26 cellular contexts compared by ENCODE assay signal in the genomic region with DNA sequence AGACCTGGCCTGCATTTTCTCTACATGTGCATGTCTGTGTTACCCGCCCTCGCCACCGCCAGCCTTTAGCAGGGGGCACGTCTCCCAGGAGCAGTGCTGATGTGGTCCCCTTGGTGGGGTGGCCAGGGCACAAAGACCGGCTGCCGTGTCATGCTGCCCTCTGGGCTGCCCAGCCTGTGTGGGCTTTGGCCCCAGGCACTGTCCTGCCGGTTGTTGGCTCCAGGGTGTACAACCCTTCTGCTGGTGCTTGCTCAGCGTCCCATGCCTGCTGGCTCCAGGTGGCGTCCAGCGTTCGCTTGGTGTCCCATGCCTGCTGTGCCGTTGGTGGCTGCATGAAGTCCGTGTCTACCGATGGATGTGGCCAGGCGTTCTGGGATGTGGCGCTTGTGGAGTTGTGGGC. TPM values are rescaled to one million over a fixed set of nuclear protein-coding genes. Genes with fewer than 3 reads are reported as not detected.
DNase-seq lines count a peak whose midpoint lies in the region; ATAC-seq, FAIRE-seq and TF ChIP-seq lines count a peak whose summit lies in the region.
"Had no signal": no experiment of that assay in that cellular context is flagged by ENCODE, and none has a peak within 500 bp of the region (broad histone marks: within the 10 kb centered on the region; RNA-seq: fewer than 3 reads in every experiment).

No MANE protein-coding gene starts in this region.

- TF ChIP-seq EP300 in HepG2 (IDR thresholded peaks at IDR 0.05; ENCODE audit: low read depth in 2 of 2, low read length in 2 of 2) (no peak), HepG2 (CRISPR knock-in tag; IDR thresholded peaks at IDR 0.05; ENCODE audit: borderline replicate concordance) (no peak)

- H3K4me3 ChIP-seq in Caco-2 (ENCODE audit: low read depth, low read length) (no peak overlapping the region), RWPE2 (ENCODE audit: severe bottlenecking) (no peak overlapping the region), HepG2 (replicated peaks in 1 of 3; ENCODE audit: insufficient read depth in 1 of 3, low read depth in 2 of 3, low read length in 3 of 3) (no peak overlapping the region), skeletal muscle satellite cell (ENCODE audit: low read length) (no peak overlapping the region)
- H3K4me3 ChIP-seq: colonic mucosa, ovary, transverse colon had no signal

- H3K27me3 ChIP-seq in Caco-2 (replicated peaks; ENCODE audit: control insufficient read depth, insufficient read depth, low read length) (no peaks in the 10 kb centered on the region), RWPE2 (ENCODE audit: insufficient read depth, poor library complexity, severe bottlenecking) (no peaks in the 10 kb centered on the region), HepG2 (ENCODE audit: control insufficient read depth in 1 of 2, insufficient read depth in 2 of 2, low read length in 2 of 2) (peaks cover 0 to 1% of the 10 kb centered on the region in 2 experiments; a peak in 1 of 5 replicates), skeletal muscle satellite cell (ENCODE audit: control insufficient read depth, insufficient read depth, low read length) (no peaks in the 10 kb centered on the region)
- H3K27me3 ChIP-seq: brain microvascular endothelial cell, colonic mucosa, esophagus squamous epithelium, gastroesophageal sphincter, ovary, transverse colon had no signal

- in situ Hi-C loops in HepG2 (cut with HindIII; ENCODE audit: extremely low pct_ligation_motif_present, low pct_unique_long_range_greater_than_20kb), result no loop called here

- TF ChIP-seq CTCF in Caco-2 (IDR thresholded peaks at IDR 0.05; ENCODE audit: insufficient read depth in 1 of 2, low read depth in 1 of 2, low read length in 1 of 2, severe bottlenecking in 1 of 2, unreplicated experiment in 1 of 2) (no peak), RWPE2 (IDR thresholded peaks at IDR 0.05; ENCODE audit: poor library complexity, severe bottlenecking) (no peak), HepG2 (CRISPR knock-in tag; IDR thresholded peaks at IDR 0.05) (no peak)

- CTCF ChIA-PET in Caco-2 (lab: Charles Lee) (no interaction called here), HepG2 (lab: Yijun Ruan, JAX; ENCODE audit: low intra/inter-chr PET ratio, low total read pairs) (no interaction called here)

- H3K4me2 ChIP-seq in HepG2 (ENCODE audit: low read depth, low read length), result no peak overlapping the region
- H3K4me2 ChIP-seq in skeletal muscle satellite cell (ENCODE audit: low read length), result peak overlapping the region; percentile 94

- peak overlapping the region; percentile 45 for H3K4me3 Mint-ChIP-seq in Caco-2 (ENCODE audit: unreplicated experiment)
- H3K4me3 Mint-ChIP-seq in activated T-helper 2 cell treated with anti-CD3 and anti-CD28 coated beads, Interferon-gamma antibody, Interleukin-2, Interleukin-4, amounts not matched to agents 10 μg/mL and 5 μg/mL and 100 μg/mL, durations not matched to agents 14 hours and 24 hours and 36 hours (ENCODE audit: low read depth), result no peak overlapping the region
- H3K4me3 Mint-ChIP-seq: activated T-helper 17 cell treated with anti-CD3 and anti-CD28 coated beads, Interleukin-2, amount 50 U/mL, for 72 hours; IgD-negative memory B cell; memory B cell; naive B cell; stimulated activated memory B cell treated with anti-CD40 and anti-IgM and Interleukin-4, amounts not matched to agents 10 μg/mL and 1 μg/mL and 100 μg/mL, for 72 hours; WTC11 had no signal

- no peak overlapping the region for H2AFZ ChIP-seq in HepG2 (ENCODE audit: low read length)

- BruUV-seq in Caco-2 (replicated peaks; lab: Mats Ljungman, UMichigan) (no TSS peak), HepG2 (replicated peaks; lab: Mats Ljungman, UMichigan) (no TSS peak)

- peak overlapping the region; percentile 96 for H3K27ac Mint-ChIP-seq in Caco-2 (ENCODE audit: unreplicated experiment)
- no peak overlapping the region for H3K27ac Mint-ChIP-seq in activated T-helper 2 cell treated with anti-CD3 and anti-CD28 coated beads, Interferon-gamma antibody, Interleukin-2, Interleukin-4, amounts not matched to agents 10 μg/mL and 5 μg/mL and 100 μg/mL, durations not matched to agents 14 hours and 24 hours and 36 hours
- H3K27ac Mint-ChIP-seq: activated T-helper 17 cell treated with anti-CD3 and anti-CD28 coated beads, Interleukin-2, amount 50 U/mL, for 72 hours; memory B cell; naive B cell; stimulated activated memory B cell treated with anti-CD40 and anti-IgM and Interleukin-4, amounts not matched to agents 10 μg/mL and 1 μg/mL and 100 μg/mL, for 72 hours; WTC11 had no signal

- no peak overlapping the region for H3K9ac ChIP-seq in HepG2 (ENCODE audit: insufficient read depth, low read depth, low read length)
- no peak overlapping the region for H3K9ac ChIP-seq in skeletal muscle satellite cell (ENCODE audit: low read depth, low read length)

- peaks cover 64% of the 10 kb centered on the region for H3K36me3 Mint-ChIP-seq in Caco-2 (ENCODE audit: insufficient read depth, unreplicated experiment)
- H3K36me3 Mint-ChIP-seq in activated T-helper 2 cell treated with anti-CD3 and anti-CD28 coated beads, Interferon-gamma antibody, Interleukin-2, Interleukin-4, amounts not matched to agents 10 μg/mL and 5 μg/mL and 100 μg/mL, durations not matched to agents 14 hours and 24 hours and 36 hours (ENCODE audit: low read depth), result no peaks in the 10 kb centered on the region
- H3K36me3 Mint-ChIP-seq: memory B cell; naive B cell; stimulated activated memory B cell treated with anti-CD40 and anti-IgM and Interleukin-4, amounts not matched to agents 10 μg/mL and 1 μg/mL and 100 μg/mL, for 72 hours; WTC11 had no signal

- POLR2A ChIA-PET in Caco-2 (lab: Charles Lee) (no interaction called here), HepG2 (lab: Yijun Ruan, JAX) (no interaction called here)

- H4K20me1 ChIP-seq in HepG2 (ENCODE audit: insufficient read depth, low read length), result peaks cover 42% of the 10 kb centered on the region

- no peak for DNase-seq in Caco-2
- DNase-seq in RWPE2 (ENCODE audit: low spot score), result no peak
- no peak for DNase-seq in HepG2 (ENCODE audit: low spot score)
- no peak for DNase-seq in NCI-H1105 treated with DMSO at 0.1 percent for 48 hours (lab: John Stamatoyannopoulos, UW)
- DNase-seq in DMS53 (lab: John Stamatoyannopoulos, UW), result no peak
- DNase-seq in activated T-helper 2 cell treated with anti-CD3 and anti-CD28 coated beads, Interferon-gamma antibody, Interleukin-2, Interleukin-4, amounts not matched to agents 10 μg/mL and 5 μg/mL and 100 μg/mL, durations not matched to agents 14 hours and 24 hours and 36 hours (ENCODE audit: low spot score), result no peak
- DNase-seq: brain microvascular endothelial cell; colonic mucosa; COR-L47; esophagus squamous epithelium; naive B cell; NCI-H1436 treated with DMSO at 0.1 percent for 48 hours; NCI-H510A treated with DMSO at 0.1 percent for 48 hours; stimulated activated CD4-positive, alpha-beta T cell treated with anti-CD3 and anti-CD28 coated beads, Interleukin-2, amount 100 ng/mL, for 24 hours; transverse colon had no signal

- H3K79me2 ChIP-seq in HepG2 (ENCODE audit: insufficient read depth, low read length), result peaks cover 70% of the 10 kb centered on the region

- TF ChIP-seq RAD21 in HepG2 (CRISPR knock-in tag; IDR thresholded peaks at IDR 0.05), result no peak

- TF ChIP-seq POLR2A in HepG2 (IDR thresholded peaks at IDR 0.05; ENCODE audit: insufficient read depth in 1 of 2, low read depth in 2 of 2, low read length in 2 of 2), result no peak

- H3K9me3 ChIP-seq in Caco-2 (no peaks in the 10 kb centered on the region), RWPE2 (ENCODE audit: severe bottlenecking) (no peaks in the 10 kb centered on the region), HepG2 (ENCODE audit: low read length) (no peaks in the 10 kb centered on the region), skeletal muscle satellite cell (replicated peaks; ENCODE audit: low read length) (no peaks in the 10 kb centered on the region)
- H3K9me3 ChIP-seq: colonic mucosa, esophagus squamous epithelium, gastroesophageal sphincter, ovary, transverse colon had no signal

- no peaks in the 10 kb centered on the region for H3K9me3 Mint-ChIP-seq in Caco-2 (ENCODE audit: unreplicated experiment)
- no peaks in the 10 kb centered on the region for H3K9me3 Mint-ChIP-seq in activated T-helper 2 cell treated with anti-CD3 and anti-CD28 coated beads, Interferon-gamma antibody, Interleukin-2, Interleukin-4, amounts not matched to agents 10 μg/mL and 5 μg/mL and 100 μg/mL, durations not matched to agents 14 hours and 24 hours and 36 hours
- H3K9me3 Mint-ChIP-seq: activated T-helper 17 cell treated with anti-CD3 and anti-CD28 coated beads, Interleukin-2, amount 50 U/mL, for 72 hours; IgD-negative memory B cell; memory B cell; naive B cell; stimulated activated memory B cell treated with anti-CD40 and anti-IgM and Interleukin-4, amounts not matched to agents 10 μg/mL and 1 μg/mL and 100 μg/mL, for 72 hours; WTC11 had no signal

- no peak for ATAC-seq in RWPE2 (ENCODE audit: low read depth)
- ATAC-seq in HepG2, result no peak
- no peak for ATAC-seq in HG03280 (IDR thresholded peaks at IDR 0.05; ENCODE audit: unreplicated experiment)
- ATAC-seq: activated T-helper 17 cell treated with anti-CD3 and anti-CD28 coated beads, Interleukin-2, amount 50 U/mL, for 72 hours; gastroesophageal sphincter; stimulated activated memory B cell treated with anti-CD40 and anti-IgM and Interleukin-4, amounts not matched to agents 10 μg/mL and 1 μg/mL and 100 μg/mL, for 72 hours; WTC11 had no signal

- 86% methylated on average over 8 of the region's 16 CpGs for WGBS in HepG2 (ENCODE audit: low lambda C conversion rate)

- H3K27ac ChIP-seq in RWPE2 (ENCODE audit: poor library complexity, severe bottlenecking) (peak overlapping the region; percentile 89), HepG2 (ENCODE audit: extremely low read length, insufficient read depth, low read length) (no peak overlapping the region)
- H3K27ac ChIP-seq: brain microvascular endothelial cell, colonic mucosa, ovary had no signal

- no peak for FAIRE-seq in HepG2 (lab: Jason Lieb, UNC)
- FAIRE-seq: GM19239, kidney had no signal

- intact Hi-C loops in Caco-2 (cut with micrococcal nuclease; ENCODE audit: unreplicated experiment) (loop anchor here (5.0 kb wide), 1 partner anchor 183 kb away; the partner anchor contains the start of gene CEP131), HepG2 (cut with micrococcal nuclease; ENCODE audit: unreplicated experiment) (no loop called here)
- intact Hi-C loops in activated T-helper 2 cell treated with anti-CD3 and anti-CD28 coated beads, Interferon-gamma antibody, Interleukin-2, Interleukin-4, amounts not matched to agents 10 μg/mL and 5 μg/mL and 100 μg/mL, durations not matched to agents 14 hours and 24 hours and 36 hours (cut with micrococcal nuclease), result loop anchor here (10.0 kb wide), 1 partner anchor 186 kb away; the partner anchor contains the start of gene CEP131

- H3K27me3 Mint-ChIP-seq in Caco-2 (ENCODE audit: insufficient read depth, unreplicated experiment), result no peaks in the 10 kb centered on the region
- peaks cover 26% of the 10 kb centered on the region for H3K27me3 Mint-ChIP-seq in activated T-helper 2 cell treated with anti-CD3 and anti-CD28 coated beads, Interferon-gamma antibody, Interleukin-2, Interleukin-4, amounts not matched to agents 10 μg/mL and 5 μg/mL and 100 μg/mL, durations not matched to agents 14 hours and 24 hours and 36 hours (ENCODE audit: low read depth)

- H3K4me1 ChIP-seq in Caco-2 (peaks cover 77% of the 10 kb centered on the region), RWPE2 (ENCODE audit: insufficient read depth, poor library complexity, severe bottlenecking) (peaks cover 70% of the 10 kb centered on the region), HepG2 (ENCODE audit: insufficient read depth, low read length) (peaks cover 82% of the 10 kb centered on the region), skeletal muscle satellite cell (ENCODE audit: control insufficient read depth, insufficient read depth, low read length) (peaks cover 58% of the 10 kb centered on the region)
- H3K4me1 ChIP-seq: colonic mucosa had no signal

- peaks cover 51% of the 10 kb centered on the region for H3K4me1 Mint-ChIP-seq in Caco-2 (ENCODE audit: low read depth, unreplicated experiment)
- peaks cover 3% of the 10 kb centered on the region for H3K4me1 Mint-ChIP-seq in activated T-helper 2 cell treated with anti-CD3 and anti-CD28 coated beads, Interferon-gamma antibody, Interleukin-2, Interleukin-4, amounts not matched to agents 10 μg/mL and 5 μg/mL and 100 μg/mL, durations not matched to agents 14 hours and 24 hours and 36 hours (ENCODE audit: low read depth)
- H3K4me1 Mint-ChIP-seq: activated T-helper 17 cell treated with anti-CD3 and anti-CD28 coated beads, Interleukin-2, amount 50 U/mL, for 72 hours had no signal

- H3K36me3 ChIP-seq in Caco-2 (ENCODE audit: control insufficient read depth, insufficient read depth, low read length) (no peaks in the 10 kb centered on the region), RWPE2 (ENCODE audit: low read depth) (peaks cover 32% of the 10 kb centered on the region), HepG2 (replicated peaks in 1 of 2; ENCODE audit: control insufficient read depth in 1 of 2, insufficient read depth in 2 of 2, low read length in 2 of 2) (peaks cover 0 to 4% of the 10 kb centered on the region in 2 experiments; a peak in 3 of 5 replicates), skeletal muscle satellite cell (ENCODE audit: insufficient read depth, low read length) (no peaks in the 10 kb centered on the region)
- H3K36me3 ChIP-seq: brain microvascular endothelial cell, colonic mucosa, gastroesophageal sphincter, ovary, transverse colon had no signal

RNA-seq across cellular contexts. Expression of gene BAIAP2, which starts 4.1 kb away (rescaled TPM):
- total RNA-seq in Caco-2 (2022) (52.6 and 57.7 TPM in 2 replicates), HepG2 (2016; rRNA removed; fragmentation: Illumina TruSeq; extraction: Trizol) (16.3 and 22.5 TPM in 2 replicates)
- total RNA-seq in HepG2 (2016; cell fraction: cytosol; rRNA removed; fragmentation: Illumina TruSeq; extraction: Trizol; ENCODE audit: low read depth), result 8.5 and 9.9 TPM in 2 replicates
- total RNA-seq in HepG2 (2016; cell fraction: insoluble cytoplasmic fraction; rRNA removed; fragmentation: Illumina TruSeq; extraction: Trizol), result 15.1 and 19.9 TPM in 2 replicates
- 11.6 and 11.8 TPM in 2 replicates for total RNA-seq in HepG2 (2016; cell fraction: membrane; rRNA removed; fragmentation: Illumina TruSeq; extraction: Trizol)
- 15.9 and 21.1 TPM in 2 replicates for total RNA-seq in HepG2 (2016; cell fraction: nucleus; rRNA removed; fragmentation: Illumina TruSeq; extraction: Trizol)
- polyA plus RNA-seq in HepG2 (2011; rRNA removed), result 24.0 and 29.8 TPM in 2 replicates
- 14.8 and 22.5 TPM in 2 replicates for polyA plus RNA-seq in HepG2 (2011; cell fraction: cytosol; rRNA removed)
- polyA plus RNA-seq in HepG2 (2011; cell fraction: nucleus; rRNA removed), result 101 and 122 TPM in 2 replicates
- 34.4 and 34.9 TPM in 2 replicates for polyA plus RNA-seq in HepG2 (2012)
- polyA plus RNA-seq in HepG2 (2016; cell fraction: cytosol; fragmentation: Illumina TruSeq; extraction: Trizol; ENCODE audit: low read depth), result 3.9 and 4.4 TPM in 2 replicates
- 14.7 and 22.4 TPM in 2 replicates for polyA plus RNA-seq in HepG2 (2016; cell fraction: insoluble cytoplasmic fraction; fragmentation: Illumina TruSeq; extraction: Trizol; ENCODE audit: low read depth)
- 6.8 and 8.2 TPM in 2 replicates for polyA plus RNA-seq in HepG2 (2016; cell fraction: membrane; fragmentation: Illumina TruSeq; extraction: Trizol; ENCODE audit: low read depth)
- 38.9 and 40.0 TPM in 2 replicates for polyA plus RNA-seq in HepG2 (2016; cell fraction: nucleus; fragmentation: Illumina TruSeq; extraction: Trizol; ENCODE audit: insufficient read depth, low read depth)
- 6.9 and 34.6 TPM in 2 replicates for polyA minus RNA-seq in HepG2 (2011; rRNA and poly(A)+ RNA removed; ENCODE audit: low replicate concordance)
- polyA minus RNA-seq in HepG2 (2011; cell fraction: cytosol; rRNA and poly(A)+ RNA removed), result 19.5 and 20.5 TPM in 2 replicates
- 51.2 and 56.7 TPM in 2 replicates for polyA minus RNA-seq in HepG2 (2011; cell fraction: nucleus; rRNA and poly(A)+ RNA removed)
- total RNA-seq in skeletal muscle satellite cell (2012; rRNA removed), result 25.8 and 35.5 TPM in 2 replicates
- 5.3 TPM in 2 replicates for total RNA-seq in activated T-helper 2 cell treated with anti-CD3 and anti-CD28 coated beads, Interferon-gamma antibody, Interleukin-2, Interleukin-4, amounts not matched to agents 10 μg/mL and 5 μg/mL and 100 μg/mL, durations not matched to agents 14 hours and 24 hours and 36 hours

RNA-seq across cellular contexts. Expression of gene CHMP6, which starts 47.5 kb away (rescaled TPM):
- 20.1 and 23.2 TPM in 2 replicates for total RNA-seq in Caco-2 (2022)
- total RNA-seq in HepG2 (2016; rRNA removed; fragmentation: Illumina TruSeq; extraction: Trizol), result 24.2 and 24.6 TPM in 2 replicates
- total RNA-seq in HepG2 (2016; cell fraction: cytosol; rRNA removed; fragmentation: Illumina TruSeq; extraction: Trizol; ENCODE audit: low read depth), result 5.9 and 6.6 TPM in 2 replicates
- total RNA-seq in HepG2 (2016; cell fraction: insoluble cytoplasmic fraction; rRNA removed; fragmentation: Illumina TruSeq; extraction: Trizol), result 24.5 and 25.5 TPM in 2 replicates
- total RNA-seq in HepG2 (2016; cell fraction: membrane; rRNA removed; fragmentation: Illumina TruSeq; extraction: Trizol), result 14.7 and 15.5 TPM in 2 replicates
- total RNA-seq in HepG2 (2016; cell fraction: nucleus; rRNA removed; fragmentation: Illumina TruSeq; extraction: Trizol), result 12.8 and 13.9 TPM in 2 replicates
- 11.1 and 17.7 TPM in 2 replicates for polyA plus RNA-seq in HepG2 (2011; rRNA removed)
- polyA plus RNA-seq in HepG2 (2011; cell fraction: cytosol; rRNA removed), result 14.2 and 21.6 TPM in 2 replicates
- 31.7 and 32.3 TPM in 2 replicates for polyA plus RNA-seq in HepG2 (2011; cell fraction: nucleus; rRNA removed)
- polyA plus RNA-seq in HepG2 (2012), result 10.1 and 14.6 TPM in 2 replicates
- polyA plus RNA-seq in HepG2 (2016; cell fraction: cytosol; fragmentation: Illumina TruSeq; extraction: Trizol; ENCODE audit: low read depth), result 8.4 and 9.7 TPM in 2 replicates
- polyA plus RNA-seq in HepG2 (2016; cell fraction: insoluble cytoplasmic fraction; fragmentation: Illumina TruSeq; extraction: Trizol; ENCODE audit: low read depth), result 42.4 and 45.1 TPM in 2 replicates
- 14.8 and 17.6 TPM in 2 replicates for polyA plus RNA-seq in HepG2 (2016; cell fraction: membrane; fragmentation: Illumina TruSeq; extraction: Trizol; ENCODE audit: low read depth)
- polyA plus RNA-seq in HepG2 (2016; cell fraction: nucleus; fragmentation: Illumina TruSeq; extraction: Trizol; ENCODE audit: insufficient read depth, low read depth), result 34.7 and 37.8 TPM in 2 replicates
- 6.7 and 18.8 TPM in 2 replicates for polyA minus RNA-seq in HepG2 (2011; rRNA and poly(A)+ RNA removed; ENCODE audit: low replicate concordance)
- 8.2 and 11.1 TPM in 2 replicates for polyA minus RNA-seq in HepG2 (2011; cell fraction: cytosol; rRNA and poly(A)+ RNA removed)
- 20.0 and 22.4 TPM in 2 replicates for polyA minus RNA-seq in HepG2 (2011; cell fraction: nucleus; rRNA and poly(A)+ RNA removed)
- 17.0 and 18.1 TPM in 2 replicates for total RNA-seq in skeletal muscle satellite cell (2012; rRNA removed)
- total RNA-seq in activated T-helper 2 cell treated with anti-CD3 and anti-CD28 coated beads, Interferon-gamma antibody, Interleukin-2, Interleukin-4, amounts not matched to agents 10 μg/mL and 5 μg/mL and 100 μg/mL, durations not matched to agents 14 hours and 24 hours and 36 hours, result 29.5 and 36.9 TPM in 2 replicates
